Comparison of ENCODE assay signal across 16 cellular contexts in genomic region chr17:74473294-74473693, GRCh38. TPM values are rescaled to one million over a fixed set of nuclear protein-coding genes. Genes with fewer than 3 reads are reported as not detected.
"Had no signal": no experiment of that assay in that cellular context is flagged by ENCODE, and none has a peak within 500 bp of the region (broad histone marks: within the 10 kb centered on the region; RNA-seq: fewer than 3 reads in every experiment).

No MANE protein-coding gene starts in this region.

- H3K27ac Mint-ChIP-seq: nephron had no signal

- DNase-seq: activated CD4-positive, alpha-beta T cell treated with anti-CD3 and anti-CD28 coated beads, Interleukin-2, amount 50 U/mL, for 48 hours; activated naive CD4-positive, alpha-beta T cell treated with anti-CD3 and anti-CD28 coated beads, Interleukin-2, amount 50 U/mL, for 16 hours; anterior cingulate cortex; esophagus squamous epithelium; foreskin fibroblast; ovary; sigmoid colon; stimulated activated CD4-positive, alpha-beta T cell treated with anti-CD3 and anti-CD28 coated beads, Interleukin-2, amount 100 ng/mL, for 24 hours; stimulated activated naive CD8-positive, alpha-beta T cell treated with anti-CD3 and anti-CD28 coated beads, Interleukin-15, Interleukin-2, amounts not matched to agents 100 U/mL and 50 U/mL, for 24 hours had no signal

- H3K4me1 ChIP-seq: esophagus squamous epithelium, sigmoid colon, suprapubic skin had no signal

- H3K27ac ChIP-seq: esophagus squamous epithelium, ovary, sigmoid colon, SK-N-MC, suprapubic skin had no signal

- ATAC-seq: activated CD4-positive, CD25-positive, alpha-beta regulatory T cell treated with anti-CD3 and anti-CD28 coated beads, Interleukin-2, amount 50 U/mL, for 24 hours; stimulated activated naive CD8-positive, alpha-beta T cell treated with anti-CD3 and anti-CD28 coated beads, Interleukin-15, Interleukin-2, amounts not matched to agents 100 U/mL and 50 U/mL, for 24 hours had no signal

- H3K4me1 Mint-ChIP-seq: nephron had no signal

- H3K9me3 ChIP-seq: suprapubic skin, upper lobe of left lung had no signal

- H3K27me3 ChIP-seq: ovary, upper lobe of left lung had no signal

- H3K4me3 ChIP-seq: esophagus squamous epithelium, ovary, sigmoid colon, SK-N-MC, suprapubic skin, upper lobe of left lung had no signal

- H3K36me3 ChIP-seq: esophagus squamous epithelium, ovary, sigmoid colon, suprapubic skin had no signal

- H3K4me3 Mint-ChIP-seq: nephron had no signal

RNA-seq across cellular contexts. Expression of gene CD300A, which starts 6.9 kb away (rescaled TPM):
- total RNA-seq: lung microvascular endothelial cell had no signal

RNA-seq across cellular contexts. Expression of gene GPRC5C, which starts 41.4 kb away (rescaled TPM):
- total RNA-seq: T-helper 2 cell treated with Interferon-gamma antibody and Interleukin-4, amounts not matched to agents 100 ng/mL and 5 ng/mL, for 36 hours had no signal

RNA-seq across cellular contexts. Expression of gene CD300LB, which starts 58.0 kb away (rescaled TPM):
- total RNA-seq: lung microvascular endothelial cell; suprapubic skin; T-helper 2 cell treated with Interferon-gamma antibody and Interleukin-4, amounts not matched to agents 100 ng/mL and 5 ng/mL, for 36 hours had no signal
